ENCODE assay signal across 8 cellular contexts in genomic region chr17:50062323-50063243, GRCh38. TPM values are rescaled to one million over a fixed set of nuclear protein-coding genes. Genes with fewer than 3 reads are reported as not detected.
DNase-seq lines count a peak whose midpoint lies in the region; ATAC-seq and TF ChIP-seq lines count a peak whose summit lies in the region.

No MANE protein-coding gene starts in this region.

- peaks cover 8% of the 10 kb centered on the region for H3K4me1 Mint-ChIP-seq in progenitor cell of endocrine pancreas (ENCODE audit: low read depth)

- H3K9me3 Mint-ChIP-seq in progenitor cell of endocrine pancreas (ENCODE audit: low read depth) = no peaks in the 10 kb centered on the region

- TF ChIP-seq RAD21 in Ishikawa (IDR thresholded peaks at IDR 0.05; ENCODE audit: low read depth) = peak; percentile 8; the same call in 1 of the 2 replicates

- TF ChIP-seq POLR2A in breast epithelium (IDR thresholded peaks at IDR 0.05) (no peak), erythroblast (IDR thresholded peaks at IDR 0.05; ENCODE audit: low read length) (no peak)

- DNase-seq in breast epithelium (ENCODE audit: low spot score in 2 of 2) (peak; percentile 84 to 95), left colon (peak; percentile 84 to 96), upper lobe of right lung (peak; percentile 93), erythroblast (lab: John Stamatoyannopoulos, UW) (no peak), NCI-H187 (lab: John Stamatoyannopoulos, UW) (no peak), NCI-H748 (lab: John Stamatoyannopoulos, UW; ENCODE audit: unreplicated experiment) (no peak), progenitor cell of endocrine pancreas (ENCODE audit: low spot score, unreplicated experiment) (no peak)

- ATAC-seq in left colon (peak; percentile 85), upper lobe of right lung (peak; percentile 89)

- no peaks in the 10 kb centered on the region for H3K27me3 ChIP-seq in breast epithelium
- H3K27me3 ChIP-seq in upper lobe of right lung = no peaks in the 10 kb centered on the region

- no peak overlapping the region for H3K4me3 Mint-ChIP-seq in progenitor cell of endocrine pancreas (ENCODE audit: low read depth)

- H3K27ac ChIP-seq in breast epithelium (peak overlapping the region; percentile 93 to 96), upper lobe of right lung (peak overlapping the region; percentile 85)

- H3K27me3 Mint-ChIP-seq in progenitor cell of endocrine pancreas = peaks cover 27% of the 10 kb centered on the region

- H3K4me1 ChIP-seq in breast epithelium (peaks cover 18 to 40% of the 10 kb centered on the region in 2 donors), upper lobe of right lung (peaks cover 79% of the 10 kb centered on the region)

- peak overlapping the region in 1 of 3 donors; percentile 11 for H3K4me3 ChIP-seq in breast epithelium
- no peak overlapping the region for H3K4me3 ChIP-seq in upper lobe of right lung

- peak; percentile 64; the same call in 1 of the 2 replicates for TF ChIP-seq EP300 in Ishikawa (IDR thresholded peaks at IDR 0.05; ENCODE audit: borderline replicate concordance)

- no peak overlapping the region for H3K27ac Mint-ChIP-seq in progenitor cell of endocrine pancreas

- H3K9me3 ChIP-seq in breast epithelium (no peaks in the 10 kb centered on the region), upper lobe of right lung (no peaks in the 10 kb centered on the region)

- TF ChIP-seq CTCF in breast epithelium (IDR thresholded peaks at IDR 0.05) (no peak), upper lobe of right lung (IDR thresholded peaks at IDR 0.05) (no peak), progenitor cell of endocrine pancreas (IDR thresholded peaks at IDR 0.05; ENCODE audit: unreplicated experiment) (no peak)

- intact Hi-C loops in breast epithelium (cut with DNase I; ENCODE audit: low total_unique reads) = loop anchor here (5.0 kb wide), 1 partner anchor 35 kb away; no protein-coding TSS in a partner anchor
- intact Hi-C loops in left colon (cut with DNase I, micrococcal nuclease) = no loop called here
- intact Hi-C loops in upper lobe of right lung (cut with DNase I) = no loop called here

- H3K36me3 ChIP-seq in breast epithelium = no peaks in the 10 kb centered on the region
- peaks cover 12% of the 10 kb centered on the region for H3K36me3 ChIP-seq in upper lobe of right lung

- no peaks in the 10 kb centered on the region for H3K36me3 Mint-ChIP-seq in progenitor cell of endocrine pancreas (ENCODE audit: insufficient read depth)

TF ChIP-seq in Ishikawa, 13 proteins besides CTCF, POLR2A, EP300 and RAD21:
- peak; percentile 83 for TF ChIP-seq ZBTB7A (IDR thresholded peaks at IDR 0.05; ENCODE audit: low read depth)
- no peak for TF ChIP-seq CEBPB (IDR thresholded peaks at IDR 0.05)
- no peak for TF ChIP-seq FOXM1 (IDR thresholded peaks at IDR 0.05; ENCODE audit: borderline replicate concordance, low read depth)
- TF ChIP-seq TEAD4 (IDR thresholded peaks at IDR 0.05) = peak; percentile 76; the same call in 1 of the 2 replicates
- no peak for TF ChIP-seq TAF1 (IDR thresholded peaks at IDR 0.05; ENCODE audit: low read depth)
- TF ChIP-seq NFIC (IDR thresholded peaks at IDR 0.05) = peak; percentile 88
- 0 out of 2 replicates have a peak, but pooled peaks have one; percentile 37 for TF ChIP-seq MAX (IDR thresholded peaks at IDR 0.05)
- no peak for TF ChIP-seq EGR1 (IDR thresholded peaks at IDR 0.05)
- TF ChIP-seq TCF12 (IDR thresholded peaks at IDR 0.05; ENCODE audit: low read depth) = peak; percentile 52; the same call in 1 of the 2 replicates

RNA-seq across cellular contexts. Expression of gene ITGA3, which starts 6.7 kb away (rescaled TPM):
- 10 to 100 TPM; 10.6 to 67.6 (median 48.5) TPM for total RNA-seq in breast epithelium
- 100 to 1,000 TPM; 130 to 170 TPM for total RNA-seq in left colon
- 212 TPM for total RNA-seq in upper lobe of right lung
- 17.6 and 19.5 TPM in 2 replicates for total RNA-seq in progenitor cell of endocrine pancreas

RNA-seq across cellular contexts. Expression of gene PDK2, which starts 32.6 kb away (rescaled TPM):
- total RNA-seq in breast epithelium (10 to 100 TPM; 28.2 to 53.4 (median 30.5) TPM), left colon (10 to 100 TPM; 59.5 to 71.4 TPM), upper lobe of right lung (30.2 TPM), progenitor cell of endocrine pancreas (35.7 and 37.1 TPM in 2 replicates)

Comparison
In these comparisons a context has a peak if more than half of its experiments do, and no peak if none do; other contexts are left out.
1. DNase-seq: peak in breast epithelium (2 of 2), left colon (2 of 2) and upper lobe of right lung (single experiment); none in erythroblast (0 of 2), NCI-H187 (0 of 2), NCI-H748 (single experiment) and progenitor cell of endocrine pancreas (single experiment).